Comparison of ENCODE assay signal across 8 cellular contexts in the genomic region with DNA sequence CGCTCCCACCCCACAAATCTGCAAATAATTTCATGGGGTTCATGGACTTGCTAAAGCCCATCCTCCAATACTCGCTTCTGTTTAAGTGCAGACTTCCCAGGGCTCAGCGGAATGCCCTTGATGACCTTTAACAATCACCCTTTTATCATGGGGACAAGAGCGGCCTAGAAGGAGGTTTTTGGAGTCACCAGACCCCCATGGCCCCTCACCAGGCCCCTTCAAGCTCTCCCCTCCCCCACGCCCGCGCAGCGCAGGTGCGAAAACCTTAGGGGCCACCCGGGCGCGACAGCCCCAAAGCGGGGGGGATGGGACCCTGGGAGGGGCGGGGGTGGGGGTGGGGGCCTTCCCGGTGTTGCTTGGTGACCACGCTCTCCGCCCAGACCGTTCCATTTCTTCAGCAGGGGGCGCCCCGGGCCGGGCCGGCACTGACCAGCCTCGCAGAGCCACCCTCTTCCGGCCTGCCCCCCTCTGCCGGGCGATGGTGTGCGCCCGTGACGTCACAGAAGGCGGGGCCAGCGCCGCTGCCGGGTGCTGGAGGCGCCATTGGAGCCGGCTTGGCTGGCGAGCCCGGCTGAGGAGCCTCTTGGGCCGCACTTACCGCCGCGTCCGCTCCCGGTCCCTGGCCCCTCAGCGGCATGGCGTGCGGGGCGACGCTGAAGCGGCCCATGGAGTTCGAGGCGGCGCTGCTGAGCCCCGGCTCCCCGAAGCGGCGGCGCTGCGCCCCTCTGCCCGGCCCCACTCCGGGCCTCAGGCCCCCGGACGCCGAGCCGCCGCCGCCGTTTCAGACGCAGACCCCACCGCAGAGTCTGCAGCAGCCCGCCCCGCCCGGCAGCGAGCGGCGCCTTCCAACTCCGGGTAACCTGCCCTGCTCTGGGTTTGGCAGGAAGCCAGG. TPM values are rescaled to one million over a fixed set of nuclear protein-coding genes. Genes with fewer than 3 reads are reported as not detected.
DNase-seq lines count a peak whose midpoint lies in the region; ATAC-seq, FAIRE-seq and TF ChIP-seq lines count a peak whose summit lies in the region.

A gene with protein sequence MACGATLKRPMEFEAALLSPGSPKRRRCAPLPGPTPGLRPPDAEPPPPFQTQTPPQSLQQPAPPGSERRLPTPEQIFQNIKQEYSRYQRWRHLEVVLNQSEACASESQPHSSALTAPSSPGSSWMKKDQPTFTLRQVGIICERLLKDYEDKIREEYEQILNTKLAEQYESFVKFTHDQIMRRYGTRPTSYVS (plus strand): TSS at position 531 of the 892 bp plus-strand sequence. CDS start 105 bp downstream, at position 636.

- H3K4me1 ChIP-seq in H1 (replicated peaks in 1 of 4; ENCODE audit: control insufficient read depth in 3 of 4, insufficient read depth in 4 of 4, low read length in 3 of 4) (peaks cover 5 to 18% (median 13%) of the 10 kb centered on the region in 4 experiments), mesenchymal stem cell (ENCODE audit: control insufficient read depth, insufficient read depth, low read depth, low read length) (peaks cover 9% of the 10 kb centered on the region)

- H3K27me3 ChIP-seq in H1 (replicated peaks in 1 of 4; ENCODE audit: control insufficient read depth in 3 of 4, extremely low read depth in 1 of 4, insufficient read depth in 3 of 4, low read length in 3 of 4) (no peaks in the 10 kb centered on the region), mesenchymal stem cell (ENCODE audit: control insufficient read depth in 1 of 2, insufficient read depth in 1 of 2, low read length in 2 of 2) (no peaks in the 10 kb centered on the region)

- H2BK15ac ChIP-seq in H1 (ENCODE audit: low read length) = no peak within 1 kb of the TSS
- H2BK15ac ChIP-seq in mesenchymal stem cell (ENCODE audit: low read depth, poor library complexity, severe bottlenecking) = peak within 1 kb of the TSS; percentile 96

- H2BK5ac ChIP-seq in H1 (ENCODE audit: low read depth, low read length) (peak within 1 kb of the TSS; percentile 95), mesenchymal stem cell (ENCODE audit: low read depth, low read length, poor library complexity, severe bottlenecking) (peak within 1 kb of the TSS; percentile 96)

- peak; percentile 93 to 95 for TF ChIP-seq POLR2A in H1 (IDR thresholded peaks at IDR 0.05; ENCODE audit: control extremely low read depth in 1 of 2, low read depth in 2 of 2, low read length in 2 of 2)

- H3K36me3 Mint-ChIP-seq in activated CD8-positive, alpha-beta memory T cell treated with anti-CD3 and anti-CD28 coated beads, Interleukin-2, amount 10 ng/mL, durations not matched to agents 7 days and 5 days = peaks cover 20% of the 10 kb centered on the region

- peaks cover 6% of the 10 kb centered on the region; the same call in 1 of the 2 replicates for H3K23me2 ChIP-seq in H1 (ENCODE audit: low read depth, low read length)

- DNase-seq in COR-L47 (lab: John Stamatoyannopoulos, UW) (peak; percentile 88), HTR-8/SVneo (ENCODE audit: insufficient read length, low spot score) (peak; percentile 92), NOMO-1 treated with DMSO at 0.1 percent for 48 hours (lab: John Stamatoyannopoulos, UW; ENCODE audit: unreplicated experiment) (peak; percentile 91), H1 (ENCODE audit: low read depth in 1 of 2, low spot score in 2 of 2) (peak; percentile 89 to 99), mesenchymal stem cell (peak; percentile 96)
- DNase-seq in activated CD8-positive, alpha-beta memory T cell treated with anti-CD3 and anti-CD28 coated beads, Interleukin-2, amount 10 ng/mL, durations not matched to agents 7 days and 5 days = peak; percentile 97
- DNase-seq in stimulated activated CD8-positive, alpha-beta memory T cell treated with anti-CD3 and anti-CD28 coated beads, Interleukin-12 subunit alpha, Interleukin-12 subunit beta, amount 100 ng/mL, for 24 hours (ENCODE audit: extremely low read depth) = peak; percentile 94

- no peaks in the 10 kb centered on the region for H3K9me3 Mint-ChIP-seq in activated CD8-positive, alpha-beta memory T cell treated with anti-CD3 and anti-CD28 coated beads, Interleukin-2, amount 10 ng/mL, durations not matched to agents 7 days and 5 days (ENCODE audit: low read depth)

- WGBS in H1 (ENCODE audit: extremely low coverage in 1 of 2, insufficient coverage in 1 of 2, insufficient read length in 1 of 2, insufficient replicate concordance in 2 of 2, low coverage in 1 of 2, low lambda C conversion rate in 2 of 2, missing lambda C conversion rate in 1 of 2), 2 experiments = 1% methylated on average over 39 of the region's 76 CpGs; no CpG with 5 or more reads in 1 of the 2 experiments
- under 1% methylated on average over 57 of the region's 76 CpGs for WGBS in mesenchymal stem cell

- H2BK120ac ChIP-seq in H1 (replicated peaks; ENCODE audit: low read depth, low read length) (peak within 1 kb of the TSS; percentile 77), mesenchymal stem cell (ENCODE audit: low read depth, low read length) (peak within 1 kb of the TSS; percentile 92)

- H3K27ac ChIP-seq in H1 (ENCODE audit: low read depth, low read length) (peak within 1 kb of the TSS; percentile 95), mesenchymal stem cell (ENCODE audit: low read length, poor library complexity, severe bottlenecking) (peak within 1 kb of the TSS; percentile 18)

- H4K8ac ChIP-seq in H1 (ENCODE audit: extremely low read depth, insufficient read depth, low read length) (peak within 1 kb of the TSS; percentile 97; the same call in 1 of the 2 replicates), mesenchymal stem cell (ENCODE audit: low read length) (peak within 1 kb of the TSS; percentile 95)

- H2BK12ac ChIP-seq in H1 (ENCODE audit: low read depth, low read length) (peak within 1 kb of the TSS; percentile 75), mesenchymal stem cell (ENCODE audit: low read length in 2 of 2) (no peak within 1 kb of the TSS)

- H3K9ac ChIP-seq in H1 (replicated peaks in 1 of 4; ENCODE audit: extremely low read depth in 1 of 4, low read depth in 3 of 4, low read length in 3 of 4) = peak within 1 kb of the TSS; percentile 72 to 98 (median 92)
- H3K9ac ChIP-seq in mesenchymal stem cell (ENCODE audit: low read length) = peak within 1 kb of the TSS; percentile 96

- H3K4me3 ChIP-seq in H1 (ENCODE audit: extremely low read depth in 1 of 4, insufficient read depth in 2 of 4, low read depth in 3 of 4, low read length in 4 of 4) (peak within 1 kb of the TSS; percentile 83 to 100 (median 92)), mesenchymal stem cell (ENCODE audit: insufficient read depth in 1 of 2, low read depth in 1 of 2, low read length in 2 of 2) (peak within 1 kb of the TSS; percentile 98 to 99)

- no peak within 1 kb of the TSS for H2AFZ ChIP-seq in H1 (ENCODE audit: low read length)
- H2AFZ ChIP-seq in mesenchymal stem cell (ENCODE audit: low read depth, low read length) = peak within 1 kb of the TSS; percentile 51

- POLR2A ChIA-PET in H1 (lab: Charles Lee; ENCODE audit: partially characterized antibody) = interaction anchor here (0.6 to 3.0 kb wide), 16 partner anchors 8 to 417 kb away, joined by 3 to 14 read pairs (median 4); a partner anchor contains a TSS

- H3K36me3 ChIP-seq in H1 (ENCODE audit: control insufficient read depth in 2 of 4, insufficient read depth in 4 of 4, low read length in 3 of 4) (peaks cover 2 to 41% (median 19%) of the 10 kb centered on the region in 4 experiments; a peak in 5 of 8 replicates), mesenchymal stem cell (ENCODE audit: control insufficient read depth in 1 of 2, insufficient read depth in 2 of 2, low read depth in 1 of 2, low read length in 2 of 2) (peaks cover 14 to 17% of the 10 kb centered on the region in 2 experiments)

- H3K4me2 ChIP-seq in H1 (ENCODE audit: insufficient read depth in 1 of 2, low read depth in 2 of 2, low read length in 2 of 2) = peak within 1 kb of the TSS; percentile 78 to 98
- peak within 1 kb of the TSS; percentile 74 for H3K4me2 ChIP-seq in mesenchymal stem cell (ENCODE audit: low read length, poor library complexity, severe bottlenecking)

- H3K56ac ChIP-seq in H1 (replicated peaks; ENCODE audit: insufficient read length, low read depth, low read length) = peak within 1 kb of the TSS; percentile 88

- peak in 1 of 2 experiments; percentile 25; a peak in 2 of 4 replicates for TF ChIP-seq RAD21 in H1 (IDR thresholded peaks at IDR 0.05 in 1 of 2, conservative IDR thresholded peaks at IDR 0.05 in 1 of 2; ENCODE audit: low read depth in 2 of 2, low read length in 2 of 2)

- H3K4ac ChIP-seq in H1 (replicated peaks; ENCODE audit: insufficient read length, low read depth, low read length) (peak within 1 kb of the TSS; percentile 20), mesenchymal stem cell (ENCODE audit: low read depth in 1 of 2, low read length in 2 of 2) (peak within 1 kb of the TSS; percentile 94 to 96)

- no peak for FAIRE-seq in HTR-8/SVneo (lab: Jason Lieb, UNC)
- peak; percentile 88 for FAIRE-seq in H1 (lab: Jason Lieb, UNC)

- peak within 1 kb of the TSS; percentile 97 for H4K91ac ChIP-seq in H1 (replicated peaks; ENCODE audit: insufficient read length, low read length)
- peak within 1 kb of the TSS; percentile 97 for H4K91ac ChIP-seq in mesenchymal stem cell (ENCODE audit: low read length)

- no peaks in the 10 kb centered on the region for H3K79me1 ChIP-seq in H1 (ENCODE audit: low read depth, low read length)
- H3K79me1 ChIP-seq in mesenchymal stem cell (replicated peaks; ENCODE audit: low read length, poor library complexity, severe bottlenecking) = peaks cover 3% of the 10 kb centered on the region

- peak within 1 kb of the TSS; percentile 67; the same call in 1 of the 2 replicates for H2BK20ac ChIP-seq in H1 (ENCODE audit: low read length)

- H2AK5ac ChIP-seq in H1 (ENCODE audit: low read depth, low read length) (no peak within 1 kb of the TSS), mesenchymal stem cell (ENCODE audit: low read length, severe bottlenecking) (peak within 1 kb of the TSS; percentile 91)

- H3K27me3 Mint-ChIP-seq in activated CD8-positive, alpha-beta memory T cell treated with anti-CD3 and anti-CD28 coated beads, Interleukin-2, amount 10 ng/mL, durations not matched to agents 7 days and 5 days = no peaks in the 10 kb centered on the region

- CTCF ChIA-PET in activated CD8-positive, alpha-beta memory T cell treated with anti-CD3 and anti-CD28 coated beads, Interleukin-2, amount 10 ng/mL, durations not matched to agents 7 days and 5 days (lab: Charles Lee) = interaction anchor here (1.0 to 1.3 kb wide), 2 partner anchors 13 to 36 kb away, joined by 4 to 5 read pairs; a partner anchor contains a TSS
- CTCF ChIA-PET in H1 (lab: Charles Lee; ENCODE audit: partially characterized antibody) = interaction anchor here (0.8 to 1.4 kb wide), 2 partner anchors 15 to 1390 kb away, joined by 3 to 4 read pairs; no protein-coding TSS in a partner anchor

- H4K5ac ChIP-seq in H1 (ENCODE audit: insufficient read length, low read depth, low read length) = peak within 1 kb of the TSS; percentile 77

- H3K14ac ChIP-seq in H1 (ENCODE audit: insufficient read length) (no peak within 1 kb of the TSS), mesenchymal stem cell (ENCODE audit: low read length in 2 of 2) (no peak within 1 kb of the TSS)

- H3K27ac Mint-ChIP-seq in activated CD8-positive, alpha-beta memory T cell treated with anti-CD3 and anti-CD28 coated beads, Interleukin-2, amount 10 ng/mL, durations not matched to agents 7 days and 5 days = peak within 1 kb of the TSS; percentile 81

- H3K4me1 Mint-ChIP-seq in activated CD8-positive, alpha-beta memory T cell treated with anti-CD3 and anti-CD28 coated beads, Interleukin-2, amount 10 ng/mL, durations not matched to agents 7 days and 5 days = peaks cover 41% of the 10 kb centered on the region

- H3K4me3 Mint-ChIP-seq in activated CD8-positive, alpha-beta memory T cell treated with anti-CD3 and anti-CD28 coated beads, Interleukin-2, amount 10 ng/mL, durations not matched to agents 7 days and 5 days = peak within 1 kb of the TSS; percentile 78

- peak; percentile 93 for ATAC-seq in GM21381 (IDR thresholded peaks at IDR 0.05; ENCODE audit: unreplicated experiment)
- peak; percentile 94 for ATAC-seq in activated CD8-positive, alpha-beta memory T cell treated with anti-CD3 and anti-CD28 coated beads, Interleukin-2, amount 10 ng/mL, durations not matched to agents 7 days and 5 days

- peaks cover 16 to 27% of the 10 kb centered on the region in 2 experiments for H4K20me1 ChIP-seq in H1 (replicated peaks in 1 of 2; ENCODE audit: control insufficient read depth in 1 of 2, insufficient read depth in 2 of 2, low read length in 2 of 2)

- H3K23ac ChIP-seq in H1 (ENCODE audit: insufficient read length) = no peak within 1 kb of the TSS
- peak within 1 kb of the TSS in 1 of 2 experiments; percentile 99 for H3K23ac ChIP-seq in mesenchymal stem cell (ENCODE audit: low read length in 2 of 2)

- H3K79me2 ChIP-seq in H1 (ENCODE audit: control insufficient read depth in 1 of 2, insufficient read depth in 2 of 2, low read length in 2 of 2) = peaks cover 43 to 49% of the 10 kb centered on the region in 2 experiments

- no peak for TF ChIP-seq CTCF in H1 (IDR thresholded peaks at IDR 0.05; ENCODE audit: control extremely low read depth in 1 of 3, insufficient read depth in 1 of 3, low read depth in 1 of 3, low read length in 3 of 3)

- peak within 1 kb of the TSS; percentile 92 for H3K18ac ChIP-seq in H1 (ENCODE audit: extremely low read depth, low read length)
- H3K18ac ChIP-seq in mesenchymal stem cell (ENCODE audit: low read depth in 1 of 2, low read length in 2 of 2) = peak within 1 kb of the TSS; percentile 96 to 97

- no peaks in the 10 kb centered on the region for H3K9me3 ChIP-seq in H1 (ENCODE audit: insufficient read depth in 2 of 2, low read depth in 1 of 2, low read length in 1 of 2)
- H3K9me3 ChIP-seq in mesenchymal stem cell (ENCODE audit: control insufficient read depth, low read length) = no peaks in the 10 kb centered on the region

- peak in 1 of 2 experiments; percentile 100; a peak in 2 of 3 replicates for TF ChIP-seq EP300 in H1 (IDR thresholded peaks at IDR 0.05; ENCODE audit: borderline replicate concordance in 1 of 2, low read depth in 2 of 2, low read length in 2 of 2)

RNA-seq across cellular contexts. Expression of the gene that starts here (rescaled TPM):
- total RNA-seq in activated CD8-positive, alpha-beta memory T cell treated with anti-CD3 and anti-CD28 coated beads, Interleukin-2, amount 10 ng/mL, durations not matched to agents 7 days and 5 days = 10 to 100 TPM; 47.0 to 59.1 TPM
- 236 TPM in 2 replicates for total RNA-seq in H1 (2021; fragmentation: NEBNext Ultra II Directional; extraction: Animal tissue kit (Norgen Biotek cat#: 25700))
- 117 and 148 TPM in 2 replicates for polyA plus RNA-seq in H1 (2011; rRNA removed)
- polyA plus RNA-seq in H1 (2011; cell fraction: cytosol; rRNA removed) = 183 TPM
- polyA plus RNA-seq in H1 (2011; cell fraction: nucleus; rRNA removed) = 51.2 TPM
- 126 to 255 TPM (median 140 TPM) in 4 replicates for polyA plus RNA-seq in H1 (2012, experiment 1 of 2)
- 109 TPM for polyA plus RNA-seq in H1 (2012, experiment 2 of 2)
- polyA plus RNA-seq in H1 (2013, experiment 1 of 2) = 161 TPM
- polyA plus RNA-seq in H1 (2013, experiment 2 of 2) = 160 TPM
- 128 and 194 TPM in 2 replicates for polyA minus RNA-seq in H1 (2011; rRNA and poly(A)+ RNA removed)
- 133 TPM for polyA minus RNA-seq in H1 (2011; cell fraction: cytosol; rRNA and poly(A)+ RNA removed)
- 92.6 TPM for polyA minus RNA-seq in H1 (2011; cell fraction: nucleus; rRNA and poly(A)+ RNA removed)
- polyA plus RNA-seq in mesenchymal stem cell (2013, experiment 1 of 2) = 66.1 TPM
- polyA plus RNA-seq in mesenchymal stem cell (2013, experiment 2 of 2) = 68.3 TPM

Comparison
In these comparisons a context has a peak if more than half of its experiments do, and no peak if none do; other contexts are left out.
1. Peak in every context shown above with its lines: DNase-seq, ATAC-seq, H3K4me3 ChIP-seq and H3K27ac ChIP-seq.